Comparison of ENCODE assay signal across 33 cellular contexts in the genomic region with DNA sequence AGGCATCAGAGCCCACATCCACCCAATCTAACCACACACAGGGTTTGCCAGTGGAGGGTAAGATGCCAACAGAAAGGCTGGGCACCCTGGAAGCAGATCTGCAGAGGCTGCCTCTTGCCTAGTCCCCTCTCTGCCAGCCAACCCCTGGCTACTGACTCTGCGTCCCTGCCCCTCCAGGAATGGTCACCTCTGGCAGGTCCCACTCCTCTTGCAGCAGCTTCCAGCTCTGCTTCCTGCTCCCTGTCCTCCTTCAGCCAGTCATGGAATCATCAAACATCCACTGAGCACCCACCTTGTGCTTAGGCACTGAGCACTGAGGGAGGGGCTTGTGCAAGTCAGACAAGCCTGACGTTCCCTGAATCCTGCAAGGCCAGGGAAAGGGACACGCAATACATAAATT. TPM values are rescaled to one million over a fixed set of nuclear protein-coding genes. Genes with fewer than 3 reads are reported as not detected.
"Had no signal": no experiment of that assay in that cellular context is flagged by ENCODE, and none has a peak within 500 bp of the region (broad histone marks: within the 10 kb centered on the region; RNA-seq: fewer than 3 reads in every experiment).

No MANE protein-coding gene starts in this region.

- H3K4me1 ChIP-seq: ascending aorta, breast epithelium, esophagus muscularis mucosa, foreskin keratinocyte, gastrocnemius medialis, heart right ventricle had no signal

- H3K36me3 ChIP-seq: ascending aorta, breast epithelium, cardiac muscle cell, esophagus muscularis mucosa, gastrocnemius medialis, heart right ventricle had no signal

- H3K27ac ChIP-seq: ascending aorta, breast epithelium, cardiac muscle cell, coronary artery, dorsolateral prefrontal cortex, esophagus muscularis mucosa, foreskin keratinocyte, gastrocnemius medialis, heart right ventricle had no signal

- H3K4me3 ChIP-seq: ascending aorta, breast epithelium, cardiac muscle cell, coronary artery, dorsolateral prefrontal cortex, esophagus muscularis mucosa, gastrocnemius medialis, heart right ventricle had no signal

- H3K9me3 ChIP-seq: ascending aorta, breast epithelium, esophagus muscularis mucosa, gastrocnemius medialis had no signal

- DNase-seq: activated CD4-positive, alpha-beta memory T cell treated with anti-CD3 and anti-CD28 coated beads for 36 hours; activated CD4-positive, alpha-beta T cell treated with anti-CD3 and anti-CD28 coated beads for 36 hours; activated CD4-positive, alpha-beta T cell treated with anti-CD3 and anti-CD28 coated beads, Interleukin-2, amount 10 ng/mL, durations not matched to agents 24 days and 14 days; activated CD4-positive, CD25-positive, alpha-beta regulatory T cell; activated CD4-positive, CD25-positive, alpha-beta regulatory T cell treated with anti-CD3 and anti-CD28 coated beads, Interleukin-2, amount 50 U/mL, for 72 hours; activated CD8-positive, alpha-beta memory T cell treated with anti-CD3 and anti-CD28 coated beads, Interleukin-2, amount 10 ng/mL, durations not matched to agents 7 days and 5 days; activated CD8-positive, alpha-beta memory T cell treated with anti-CD3 and anti-CD28 coated beads, Interleukin-2, amount 50 U/mL, for 4 hours; activated CD8-positive, alpha-beta T cell treated with anti-CD3 and anti-CD28 coated beads, Interleukin-2, amount 10 ng/mL, durations not matched to agents 7 days and 5 days; activated gamma-delta T cell; activated naive CD4-positive, alpha-beta T cell; activated naive CD4-positive, alpha-beta T cell treated with anti-CD3 and anti-CD28 coated beads, Interleukin-2, amount 10 ng/mL, durations not matched to agents 7 days and 5 days; activated naive CD8-positive, alpha-beta T cell treated with anti-CD3 and anti-CD28 coated beads, Interleukin-2, amount 10 ng/mL, durations not matched to agents 7 days and 5 days; activated T-cell treated with anti-CD3 and anti-CD28 coated beads for 4 hours; activated T-cell treated with anti-CD3 and anti-CD28 coated beads, Interleukin-2, amount 50 U/mL, for 24 hours; activated T-cell treated with anti-CD3 and anti-CD28 coated beads, Interleukin-2, amount 50 U/mL, for 72 hours; central memory CD4-positive, alpha-beta T cell; dorsolateral prefrontal cortex; effector memory CD4-positive, alpha-beta T cell; erythroblast; foreskin keratinocyte; gastrocnemius medialis; glutamatergic neuron; heart right ventricle; T-helper 2 cell had no signal

- ATAC-seq: activated CD4-positive, alpha-beta T cell treated with anti-CD3 and anti-CD28 coated beads for 36 hours; activated CD8-positive, alpha-beta memory T cell treated with anti-CD3 and anti-CD28 coated beads, Interleukin-2, amount 10 ng/mL, durations not matched to agents 7 days and 5 days; activated CD8-positive, alpha-beta T cell treated with anti-CD3 and anti-CD28 coated beads, Interleukin-2, amount 10 ng/mL, durations not matched to agents 7 days and 5 days; activated naive CD4-positive, alpha-beta T cell treated with anti-CD3 and anti-CD28 coated beads, Interleukin-2, amount 50 U/mL, for 72 hours; activated T-cell treated with anti-CD3 and anti-CD28 coated beads, Interleukin-2, amount 50 U/mL, for 72 hours; foreskin keratinocyte; gastrocnemius medialis; heart right ventricle had no signal

- H3K27me3 ChIP-seq: ascending aorta, breast epithelium, cardiac muscle cell, gastrocnemius medialis had no signal

RNA-seq across cellular contexts. Expression of a gene that starts 20.1 kb away (rescaled TPM):
- total RNA-seq: activated CD4-positive, alpha-beta memory T cell treated with anti-CD3 and anti-CD28 coated beads for 36 hours; activated CD4-positive, alpha-beta T cell treated with anti-CD3 and anti-CD28 coated beads for 36 hours; activated CD4-positive, alpha-beta T cell treated with anti-CD3 and anti-CD28 coated beads, Interleukin-2, amount 10 ng/mL, durations not matched to agents 24 days and 14 days; activated CD8-positive, alpha-beta memory T cell treated with anti-CD3 and anti-CD28 coated beads for 36 hours; activated CD8-positive, alpha-beta memory T cell treated with anti-CD3 and anti-CD28 coated beads, Interleukin-2, amount 10 ng/mL, durations not matched to agents 7 days and 5 days; activated CD8-positive, alpha-beta T cell treated with anti-CD3 and anti-CD28 coated beads, Interleukin-2, amount 10 ng/mL, durations not matched to agents 7 days and 5 days; activated naive CD4-positive, alpha-beta T cell treated with anti-CD3 and anti-CD28 coated beads, Interleukin-2, amount 50 U/mL, for 72 hours; activated naive CD8-positive, alpha-beta T cell treated with anti-CD3 and anti-CD28 coated beads, Interleukin-2, amount 10 ng/mL, durations not matched to agents 7 days and 5 days; activated T-cell treated with anti-CD3 and anti-CD28 coated beads, Interleukin-2, amount 50 U/mL, for 72 hours; ascending aorta; cardiac muscle cell; cerebellum; esophagus muscularis mucosa; foreskin keratinocyte; heart right ventricle; T-helper 1 cell treated with Interleukin-12 subunit alpha and Interleukin-12 subunit beta and Interleukin-4 antibody, amounts not matched to agents 30 ng/mL and 1 ng/mL, for 36 hours had no signal
- polyA plus RNA-seq: foreskin keratinocyte had no signal
